8 cellular contexts compared by ENCODE assay signal in genomic region chr14:69699243-69699642, GRCh38.
DNase-seq lines count a peak whose midpoint lies in the region; ATAC-seq and TF ChIP-seq lines count a peak whose summit lies in the region.
"Not testable (repeated sequence)": the region's sequence is repeated elsewhere in the genome, so short reads cannot be mapped to it uniquely, and the experiment has no call there.

No MANE protein-coding gene starts in this region.

- peaks cover 46 to 84% (median 64%) of the 10 kb centered on the region in 4 donors for H3K4me1 Mint-ChIP-seq in CD4-positive, CD25-positive, alpha-beta regulatory T cell
- H3K4me1 Mint-ChIP-seq in T-helper 2 cell treated with Interferon-gamma antibody and Interleukin-4, amounts not matched to agents 5 μg/mL and 100 μg/mL, for 36 hours (ENCODE audit: low read depth), result peaks cover 76% of the 10 kb centered on the region
- peaks cover 89% of the 10 kb centered on the region for H3K4me1 Mint-ChIP-seq in activated naive CD4-positive, alpha-beta T cell treated with anti-CD3 and anti-CD28 coated beads, Interleukin-2, amount 50 U/mL, for 24 hours
- H3K4me1 Mint-ChIP-seq in central memory CD8-positive, alpha-beta T cell, result peaks cover 77% of the 10 kb centered on the region
- peaks cover 98% of the 10 kb centered on the region in 2 donors for H3K4me1 Mint-ChIP-seq in natural killer cell
- peaks cover 95% of the 10 kb centered on the region for H3K4me1 Mint-ChIP-seq in stimulated activated effector memory CD8-positive, alpha-beta T cell treated with anti-CD3 and anti-CD28 coated beads, Interleukin-12 subunit alpha, Interleukin-12 subunit beta, amount 100 ng/mL, for 72 hours

- not testable (repeated sequence) for H3K9me3 ChIP-seq in CD4-positive, CD25-positive, alpha-beta regulatory T cell (ENCODE audit: control insufficient read depth in 2 of 2, low read length in 2 of 2); thyroid gland

- H3K4me3 ChIP-seq in CD4-positive, CD25-positive, alpha-beta regulatory T cell (ENCODE audit: low read depth, low read length); thyroid gland (replicated peaks in 1 of 3): not testable (repeated sequence)

- H3K9me3 Mint-ChIP-seq in CD4-positive, CD25-positive, alpha-beta regulatory T cell; T-helper 2 cell treated with Interferon-gamma antibody and Interleukin-4, amounts not matched to agents 5 μg/mL and 100 μg/mL, for 36 hours; activated naive CD4-positive, alpha-beta T cell treated with anti-CD3 and anti-CD28 coated beads, Interleukin-2, amount 50 U/mL, for 24 hours; central memory CD8-positive, alpha-beta T cell; natural killer cell; stimulated activated effector memory CD8-positive, alpha-beta T cell treated with anti-CD3 and anti-CD28 coated beads, Interleukin-12 subunit alpha, Interleukin-12 subunit beta, amount 100 ng/mL, for 72 hours: not testable (repeated sequence)

- peak overlapping the region in 2 of 3 donors; percentile 8 to 44 for H3K27ac Mint-ChIP-seq in CD4-positive, CD25-positive, alpha-beta regulatory T cell
- peak overlapping the region; percentile 20 for H3K27ac Mint-ChIP-seq in T-helper 2 cell treated with Interferon-gamma antibody and Interleukin-4, amounts not matched to agents 5 μg/mL and 100 μg/mL, for 36 hours
- peak overlapping the region; percentile 84 for H3K27ac Mint-ChIP-seq in activated naive CD4-positive, alpha-beta T cell treated with anti-CD3 and anti-CD28 coated beads, Interleukin-2, amount 50 U/mL, for 24 hours
- H3K27ac Mint-ChIP-seq in central memory CD8-positive, alpha-beta T cell (ENCODE audit: low read depth), result peak overlapping the region; percentile 67
- peak overlapping the region; percentile 80 to 81 for H3K27ac Mint-ChIP-seq in natural killer cell
- peak overlapping the region; percentile 59 for H3K27ac Mint-ChIP-seq in stimulated activated effector memory CD8-positive, alpha-beta T cell treated with anti-CD3 and anti-CD28 coated beads, Interleukin-12 subunit alpha, Interleukin-12 subunit beta, amount 100 ng/mL, for 72 hours

- not testable (repeated sequence) for H3K4me3 Mint-ChIP-seq in CD4-positive, CD25-positive, alpha-beta regulatory T cell; T-helper 2 cell treated with Interferon-gamma antibody and Interleukin-4, amounts not matched to agents 5 μg/mL and 100 μg/mL, for 36 hours; activated naive CD4-positive, alpha-beta T cell treated with anti-CD3 and anti-CD28 coated beads, Interleukin-2, amount 50 U/mL, for 24 hours; central memory CD8-positive, alpha-beta T cell; stimulated activated effector memory CD8-positive, alpha-beta T cell treated with anti-CD3 and anti-CD28 coated beads, Interleukin-12 subunit alpha, Interleukin-12 subunit beta, amount 100 ng/mL, for 72 hours
- peak overlapping the region; percentile 28 for H3K4me3 Mint-ChIP-seq in natural killer cell

- WGBS in thyroid gland, 2 donors, result 83 to 88% methylated on average over 6 of the region's 6 CpGs

- peaks cover 12% of the 10 kb centered on the region for H3K36me3 ChIP-seq in CD4-positive, CD25-positive, alpha-beta regulatory T cell (ENCODE audit: control insufficient read depth, insufficient read depth, low read length)
- not testable (repeated sequence) for H3K36me3 ChIP-seq in thyroid gland

- not testable (repeated sequence) for H3K27me3 ChIP-seq in CD4-positive, CD25-positive, alpha-beta regulatory T cell (ENCODE audit: control insufficient read depth, insufficient read depth, low read length); thyroid gland

- H3K4me1 ChIP-seq in CD4-positive, CD25-positive, alpha-beta regulatory T cell (ENCODE audit: control insufficient read depth, insufficient read depth, low read length, poor library complexity, severe bottlenecking), result peaks cover 37% of the 10 kb centered on the region
- H3K4me1 ChIP-seq in thyroid gland, result peaks cover 76 to 94% of the 10 kb centered on the region in 2 donors

- TF ChIP-seq POLR2A in thyroid gland (IDR thresholded peaks at IDR 0.05), result not testable (repeated sequence)

- intact Hi-C loops in natural killer cell (cut with micrococcal nuclease); thyroid gland (cut with DNase I): not testable (repeated sequence)

- ATAC-seq in CD4-positive, CD25-positive, alpha-beta regulatory T cell (ENCODE audit: low read depth in 2 of 2); central memory CD8-positive, alpha-beta T cell (replicated peaks; ENCODE audit: extremely low read depth, poor library complexity, severe bottlenecking); natural killer cell: not testable (repeated sequence)
- peak; percentile 14 for ATAC-seq in stimulated activated effector memory CD8-positive, alpha-beta T cell treated with anti-CD3 and anti-CD28 coated beads, Interleukin-12 subunit alpha, Interleukin-12 subunit beta, amount 100 ng/mL, for 72 hours

- not testable (repeated sequence) for TF ChIP-seq CTCF in natural killer cell (IDR thresholded peaks at IDR 0.05); thyroid gland (IDR thresholded peaks at IDR 0.05)

- DNase-seq in CD4-positive, CD25-positive, alpha-beta regulatory T cell; T-helper 2 cell treated with Interferon-gamma antibody and Interleukin-4, amounts not matched to agents 5 μg/mL and 100 μg/mL, for 36 hours (ENCODE audit: low spot score); central memory CD8-positive, alpha-beta T cell (ENCODE audit: low spot score in 2 of 2); natural killer cell; stimulated activated effector memory CD8-positive, alpha-beta T cell treated with anti-CD3 and anti-CD28 coated beads, Interleukin-12 subunit alpha, Interleukin-12 subunit beta, amount 100 ng/mL, for 72 hours (ENCODE audit: low spot score in 2 of 2); thyroid gland: not testable (repeated sequence)
- peak; percentile 58 to 60 for DNase-seq in activated T-cell treated with anti-CD3 and anti-CD28 coated beads, Interleukin-2, amount 50 U/mL, for 48 hours

- not testable (repeated sequence) for H3K27me3 Mint-ChIP-seq in CD4-positive, CD25-positive, alpha-beta regulatory T cell; T-helper 2 cell treated with Interferon-gamma antibody and Interleukin-4, amounts not matched to agents 5 μg/mL and 100 μg/mL, for 36 hours (ENCODE audit: low read depth); activated naive CD4-positive, alpha-beta T cell treated with anti-CD3 and anti-CD28 coated beads, Interleukin-2, amount 50 U/mL, for 24 hours; central memory CD8-positive, alpha-beta T cell; natural killer cell (ENCODE audit: low read depth in 2 of 2)

- H3K27ac ChIP-seq in CD4-positive, CD25-positive, alpha-beta regulatory T cell (ENCODE audit: insufficient read depth, low read length, poor library complexity, severe bottlenecking), result not testable (repeated sequence)
- H3K27ac ChIP-seq in thyroid gland, result peak overlapping the region; percentile 20 to 96 (median 91)

- H3K36me3 Mint-ChIP-seq in CD4-positive, CD25-positive, alpha-beta regulatory T cell; natural killer cell: not testable (repeated sequence)
- peaks cover 14% of the 10 kb centered on the region for H3K36me3 Mint-ChIP-seq in T-helper 2 cell treated with Interferon-gamma antibody and Interleukin-4, amounts not matched to agents 5 μg/mL and 100 μg/mL, for 36 hours (ENCODE audit: low read depth)
- H3K36me3 Mint-ChIP-seq in activated naive CD4-positive, alpha-beta T cell treated with anti-CD3 and anti-CD28 coated beads, Interleukin-2, amount 50 U/mL, for 24 hours, result peaks cover 17% of the 10 kb centered on the region
- peaks cover 19% of the 10 kb centered on the region for H3K36me3 Mint-ChIP-seq in central memory CD8-positive, alpha-beta T cell (ENCODE audit: insufficient read depth)
- peaks cover 72% of the 10 kb centered on the region for H3K36me3 Mint-ChIP-seq in stimulated activated effector memory CD8-positive, alpha-beta T cell treated with anti-CD3 and anti-CD28 coated beads, Interleukin-12 subunit alpha, Interleukin-12 subunit beta, amount 100 ng/mL, for 72 hours

Comparison
In these comparisons a context has a peak if more than half of its experiments do, and no peak if none do; other contexts are left out.
1. H3K27ac Mint-ChIP-seq: peak in every context shown above with its lines; median percentile 84 in activated naive CD4-positive, alpha-beta T cell treated with anti-CD3 and anti-CD28 coated beads, Interleukin-2, amount 50 U/mL, for 24 hours; 80 in natural killer cell; 67 in central memory CD8-positive, alpha-beta T cell; 59 in stimulated activated effector memory CD8-positive, alpha-beta T cell treated with anti-CD3 and anti-CD28 coated beads, Interleukin-12 subunit alpha, Interleukin-12 subunit beta, amount 100 ng/mL, for 72 hours; 26 in CD4-positive, CD25-positive, alpha-beta regulatory T cell; 20 in T-helper 2 cell treated with Interferon-gamma antibody and Interleukin-4, amounts not matched to agents 5 μg/mL and 100 μg/mL, for 36 hours.